ENCODE assay signal across 8 cellular contexts in the genomic region with DNA sequence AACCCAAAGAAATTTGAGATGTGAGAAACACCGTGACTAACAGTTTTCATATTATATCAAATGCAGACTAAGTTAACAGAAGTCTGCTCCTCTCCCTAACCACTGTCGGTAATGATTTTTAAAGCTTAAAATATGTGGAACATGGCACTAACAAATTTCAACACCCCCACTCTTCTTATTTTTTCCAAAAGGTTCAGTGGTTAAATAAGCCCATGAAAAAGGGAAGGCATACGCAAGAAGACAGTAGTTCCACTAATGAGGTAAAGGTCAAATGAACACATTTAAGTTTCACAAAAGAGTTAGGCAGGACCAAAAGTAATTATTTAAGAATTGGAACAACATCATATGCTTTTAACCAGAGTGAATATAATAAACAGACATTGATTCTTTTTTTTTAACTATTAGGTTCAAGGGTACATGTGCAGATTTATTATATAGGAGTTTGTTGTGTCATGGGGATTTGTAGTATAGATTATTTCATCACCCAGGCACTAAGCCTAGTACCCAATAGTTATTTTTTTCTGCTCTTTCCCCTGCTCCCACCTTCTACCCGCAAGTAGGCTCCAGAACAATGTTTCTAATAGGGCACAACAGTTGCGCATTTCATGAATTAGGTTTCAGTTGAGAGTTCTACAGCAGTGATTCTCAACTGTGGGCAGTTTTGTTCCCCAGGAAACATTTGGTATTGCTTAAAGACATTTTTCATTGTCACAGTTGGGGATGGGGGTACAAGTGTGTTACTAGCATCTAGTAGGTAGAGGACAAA.
"Had no signal": no experiment of that assay in that cellular context is flagged by ENCODE, and none has a peak within 500 bp of the region (broad histone marks: within the 10 kb centered on the region; RNA-seq: fewer than 3 reads in every experiment).

No MANE protein-coding gene starts in this region.

- H3K4me1 ChIP-seq: HAP-1 had no signal

- H3K9me3 ChIP-seq: HAP-1 had no signal

- H3K27ac Mint-ChIP-seq: HFFc6, IgD-negative memory B cell had no signal

- H3K27ac ChIP-seq: GM23248, HL-60 had no signal

- H3K27me3 Mint-ChIP-seq: IgD-negative memory B cell had no signal

- H3K4me3 ChIP-seq: GM23248, HAP-1 had no signal

- DNase-seq: GM23248, HFFc6, KBM-7 had no signal

- H2AFZ ChIP-seq: GM23248 had no signal

- H3K36me3 ChIP-seq: HAP-1 had no signal

- ATAC-seq: HCT116, HepG2 had no signal

- H3K4me3 Mint-ChIP-seq: HFFc6, IgD-negative memory B cell had no signal
